ENCODE assay signal across 16 cellular contexts in the genomic region with DNA sequence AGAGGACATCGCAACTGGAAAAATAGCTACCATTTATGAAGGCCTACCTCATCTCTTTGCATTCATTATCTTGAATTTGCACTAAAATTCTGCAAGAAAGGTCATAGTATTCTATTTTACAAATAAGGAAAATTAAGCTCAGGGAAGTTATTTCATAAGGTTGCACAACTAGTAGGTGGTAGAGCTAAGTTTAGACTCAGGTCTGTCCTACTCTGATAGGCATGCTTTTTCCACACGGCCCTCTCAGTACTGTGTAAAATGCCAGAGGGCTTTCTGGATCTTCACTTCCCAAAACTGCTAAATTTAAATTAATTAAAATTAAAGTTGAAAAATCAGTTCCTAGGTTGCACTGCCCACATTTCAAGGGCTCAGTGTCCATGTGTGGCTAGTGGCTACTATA. TPM values are rescaled to one million over a fixed set of nuclear protein-coding genes. Genes with fewer than 3 reads are reported as not detected.
A peak's percentile ranks its signal among the peaks of the same experiment; 100 is the strongest.
DNase-seq lines count a peak whose midpoint lies in the region; ATAC-seq and TF ChIP-seq lines count a peak whose summit lies in the region.
"Had no signal": no experiment of that assay in that cellular context is flagged by ENCODE, and none has a peak within 500 bp of the region (broad histone marks: within the 10 kb centered on the region; RNA-seq: fewer than 3 reads in every experiment).

No MANE protein-coding gene starts in this region.

- no peak for ATAC-seq in CD8-positive, alpha-beta T cell
- no peak for ATAC-seq in HG03108 (IDR thresholded peaks at IDR 0.05; ENCODE audit: unreplicated experiment)
- ATAC-seq: mucosa of descending colon, sciatic nerve had no signal

- peaks cover 96% of the 10 kb centered on the region for H3K4me1 Mint-ChIP-seq in CD8-positive, alpha-beta T cell (ENCODE audit: low read depth)
- H3K4me1 Mint-ChIP-seq in nephron progenitor cell = peaks cover 73% of the 10 kb centered on the region

- no peak for DNase-seq in CD8-positive, alpha-beta T cell
- DNase-seq in OCI-LY7 (ENCODE audit: low spot score) (no peak), fibroblast of pulmonary artery (ENCODE audit: low read depth) (peak; percentile 21), nephron progenitor cell (no peak), NCI-H1092 treated with DMSO at 0.1 percent for 48 hours (lab: John Stamatoyannopoulos, UW) (no peak), germinal center (ENCODE audit: low spot score) (no peak), posterior cingulate gyrus (no peak)
- DNase-seq: activated effector memory CD4-positive, alpha-beta T cell treated with anti-CD3 and anti-CD28 coated beads, Interleukin-2, amount 50 U/mL, for 16 hours; mucosa of descending colon; NCI-H1105 treated with DMSO at 0.1 percent for 48 hours; NCI-H446 treated with DMSO at 0.1 percent for 48 hours had no signal

- no peak overlapping the region for H2AFZ ChIP-seq in OCI-LY7 (ENCODE audit: low read length)

- no peaks in the 10 kb centered on the region for H3K27me3 ChIP-seq in CD8-positive, alpha-beta T cell (ENCODE audit: insufficient read depth, low read length)
- H3K27me3 ChIP-seq: esophagus muscularis mucosa had no signal

- POLR2A ChIA-PET in CD8-positive, alpha-beta T cell (lab: Charles Lee) = interaction anchor here (1.5 to 2.2 kb wide), 2 partner anchors 11 to 19 kb away, joined by 6 to 9 read pairs; a partner anchor contains a TSS
- POLR2A ChIA-PET in OCI-LY7 (lab: Charles Lee) = interaction anchor here (0.9 to 2.8 kb wide), 2 partner anchors 10 to 137 kb away, joined by 4 to 18 read pairs; no protein-coding TSS in a partner anchor

- no peaks in the 10 kb centered on the region for H3K9me3 ChIP-seq in CD8-positive, alpha-beta T cell (ENCODE audit: low read length)
- no peaks in the 10 kb centered on the region for H3K9me3 ChIP-seq in OCI-LY7 (ENCODE audit: low read length)
- H3K9me3 ChIP-seq: esophagus muscularis mucosa, HAP-1, mucosa of descending colon had no signal

- no peak for TF ChIP-seq CTCF in CD8-positive, alpha-beta T cell (IDR thresholded peaks at IDR 0.05)
- TF ChIP-seq CTCF in OCI-LY7 (conservative IDR thresholded peaks at IDR 0.05; ENCODE audit: low read length) (no peak), fibroblast of pulmonary artery (IDR thresholded peaks at IDR 0.05; ENCODE audit: low read length, missing control alignments) (no peak), nephron progenitor cell (IDR thresholded peaks at IDR 0.05) (no peak)

- no peak overlapping the region for H3K4me3 ChIP-seq in CD8-positive, alpha-beta T cell (ENCODE audit: low read depth, low read length)
- H3K4me3 ChIP-seq in OCI-LY7 (ENCODE audit: low read depth, low read length, poor library complexity, severe bottlenecking) (no peak overlapping the region), fibroblast of pulmonary artery (replicated peaks; ENCODE audit: low read depth, low read length) (no peak overlapping the region)
- H3K4me3 ChIP-seq: esophagus muscularis mucosa, HAP-1, mucosa of descending colon had no signal

- H3K9me2 ChIP-seq in OCI-LY7 (ENCODE audit: insufficient read depth, low read length) = no peaks in the 10 kb centered on the region

- H3K36me3 ChIP-seq in CD8-positive, alpha-beta T cell (ENCODE audit: insufficient read depth, low read length) = no peaks in the 10 kb centered on the region
- peaks cover 22% of the 10 kb centered on the region; the same call in 1 of the 2 replicates for H3K36me3 ChIP-seq in OCI-LY7 (ENCODE audit: insufficient read depth, low read length)
- H3K36me3 ChIP-seq: esophagus muscularis mucosa had no signal

- H3K9me3 Mint-ChIP-seq in CD8-positive, alpha-beta T cell = no peaks in the 10 kb centered on the region
- no peaks in the 10 kb centered on the region for H3K9me3 Mint-ChIP-seq in nephron progenitor cell
- H3K9me3 Mint-ChIP-seq: central memory CD8-positive, alpha-beta T cell had no signal

- peaks cover 82% of the 10 kb centered on the region for H3K4me1 ChIP-seq in CD8-positive, alpha-beta T cell (ENCODE audit: insufficient read depth, low read length)
- peaks cover 60% of the 10 kb centered on the region for H3K4me1 ChIP-seq in OCI-LY7 (ENCODE audit: insufficient read depth, low read length, poor library complexity, severe bottlenecking)

- H3K27ac ChIP-seq in CD8-positive, alpha-beta T cell (ENCODE audit: low read depth, low read length) = no peak overlapping the region
- no peak overlapping the region for H3K27ac ChIP-seq in OCI-LY7 (ENCODE audit: low read depth, low read length, poor library complexity, severe bottlenecking)
- H3K27ac ChIP-seq: esophagus muscularis mucosa had no signal

- peak overlapping the region; percentile 27; the same call in 1 of the 2 replicates for H3K4me2 ChIP-seq in OCI-LY7 (ENCODE audit: low read length)

- no TSS peak for BruUV-seq in OCI-LY7 (replicated peaks; lab: Mats Ljungman, UMichigan)

- H3K79me2 ChIP-seq in OCI-LY7 (ENCODE audit: insufficient read depth, low read depth, low read length) = peaks cover 99% of the 10 kb centered on the region

- no peak overlapping the region for H3K27ac Mint-ChIP-seq in CD8-positive, alpha-beta T cell
- H3K27ac Mint-ChIP-seq in nephron progenitor cell = no peak overlapping the region

- peak overlapping the region; percentile 53 for H3K4me3 Mint-ChIP-seq in CD8-positive, alpha-beta T cell
- peak overlapping the region; percentile 18 for H3K4me3 Mint-ChIP-seq in nephron progenitor cell
- H3K4me3 Mint-ChIP-seq: central memory CD8-positive, alpha-beta T cell had no signal

- intact Hi-C loops in CD8-positive, alpha-beta T cell (cut with DNase I, micrococcal nuclease) = no loop called here
- intact Hi-C loops in OCI-LY7 (cut with micrococcal nuclease; ENCODE audit: unreplicated experiment) (no loop called here), posterior cingulate gyrus (cut with DNase I) (no loop called here)

- H3K36me3 Mint-ChIP-seq in CD8-positive, alpha-beta T cell = peaks cover 2% of the 10 kb centered on the region
- H3K36me3 Mint-ChIP-seq in nephron progenitor cell (ENCODE audit: low read depth) = peaks cover 11% of the 10 kb centered on the region

- no peaks in the 10 kb centered on the region for H3K27me3 Mint-ChIP-seq in CD8-positive, alpha-beta T cell (ENCODE audit: low read depth)
- H3K27me3 Mint-ChIP-seq in nephron progenitor cell (ENCODE audit: low read depth, poor library complexity) = no peaks in the 10 kb centered on the region
- H3K27me3 Mint-ChIP-seq: central memory CD8-positive, alpha-beta T cell had no signal

- peaks cover 81% of the 10 kb centered on the region for H4K20me1 ChIP-seq in OCI-LY7 (ENCODE audit: insufficient read depth, low read length)

- CTCF ChIA-PET in CD8-positive, alpha-beta T cell (lab: Charles Lee) = interaction anchor here (0.8 to 2.5 kb wide), 7 partner anchors 10 to 93 kb away, joined by 3 to 6 read pairs (median 3); no protein-coding TSS in a partner anchor
- CTCF ChIA-PET in OCI-LY7 (lab: Charles Lee; ENCODE audit: unreplicated experiment) = no interaction called here

RNA-seq across cellular contexts. Expression of a gene that starts 18.3 kb away (rescaled TPM):
- 10 to 100 TPM; 21.9 to 23.7 TPM for total RNA-seq in CD8-positive, alpha-beta T cell
- 37.2 and 43.9 TPM in 2 replicates for total RNA-seq in OCI-LY7 (2014; rRNA removed; shearing (Covaris generic))
- total RNA-seq in OCI-LY7 (2022) = 82.6 and 95.8 TPM in 2 replicates

RNA-seq across cellular contexts. Expression of a gene that starts 48.5 kb away (rescaled TPM):
- total RNA-seq in CD8-positive, alpha-beta T cell = 1 to 10 TPM; 4.8 to 4.9 TPM
- total RNA-seq in OCI-LY7 (2014; rRNA removed; shearing (Covaris generic)) = 26.0 and 28.6 TPM in 2 replicates
- total RNA-seq in OCI-LY7 (2022) = 34.9 and 38.1 TPM in 2 replicates

Comparison
In these comparisons a context has a peak if more than half of its experiments do, and no peak if none do; other contexts are left out.
1. RNA of a gene that starts 48.5 kb away (total RNA-seq): 26.0 to 38.1 TPM in OCI-LY7; 4.8 to 4.9 TPM in CD8-positive, alpha-beta T cell; every median in the first group is over 4 times any median in the second.